ENCODE assay signal across 10 cellular contexts in the genomic region with DNA sequence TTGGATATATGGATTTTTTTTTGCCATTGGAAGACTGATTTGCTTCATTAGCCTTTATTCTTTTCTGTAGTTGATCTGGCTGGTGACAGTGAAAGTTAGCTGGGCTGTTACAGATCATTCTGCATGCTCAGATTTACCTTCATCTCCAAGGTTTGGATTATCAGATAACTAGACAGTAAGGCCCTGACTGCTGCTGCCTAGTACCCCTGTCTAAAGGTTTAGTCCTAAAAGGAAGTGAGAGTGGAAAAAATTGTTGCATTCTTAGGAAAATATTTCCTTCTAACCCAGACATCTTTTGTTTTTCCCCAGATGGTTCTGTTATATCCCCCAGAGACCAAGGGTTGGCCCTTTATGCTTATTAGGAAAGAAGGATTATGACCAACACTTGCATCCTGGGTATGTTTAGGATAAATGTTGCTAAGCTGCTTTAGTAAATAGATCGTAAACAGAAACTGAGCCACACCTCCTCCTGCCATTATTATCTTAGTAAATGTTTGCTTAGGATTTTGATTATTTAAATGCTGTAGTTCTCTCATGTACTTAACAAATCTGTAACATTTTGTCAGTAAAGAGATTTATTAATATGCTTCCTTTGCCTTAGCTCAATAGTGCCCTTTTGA. TPM values are rescaled to one million over a fixed set of nuclear protein-coding genes. Genes with fewer than 3 reads are reported as not detected.
DNase-seq lines count a peak whose midpoint lies in the region; ATAC-seq and TF ChIP-seq lines count a peak whose summit lies in the region.
"Had no signal": no experiment of that assay in that cellular context is flagged by ENCODE, and none has a peak within 500 bp of the region (broad histone marks: within the 10 kb centered on the region; RNA-seq: fewer than 3 reads in every experiment).

No MANE protein-coding gene starts in this region.

- peak; percentile 71 for DNase-seq in EH (ENCODE audit: low read depth)
- peak; percentile 89 for DNase-seq in NCI-H82 (lab: John Stamatoyannopoulos, UW)
- peak; percentile 91 for DNase-seq in fibroblast of pulmonary artery (ENCODE audit: low read depth)
- peak; percentile 53 for DNase-seq in renal cortical epithelial cell (ENCODE audit: low read depth)
- no peak for DNase-seq in central memory CD4-positive, alpha-beta T cell
- DNase-seq in stimulated activated CD4-positive, alpha-beta T cell treated with anti-CD3 and anti-CD28 coated beads, Interleukin-4, amount 100 ng/mL, for 24 hours, result no peak
- DNase-seq in activated T-cell treated with anti-CD3 and anti-CD28 coated beads for 4 hours, result no peak
- DNase-seq: midbrain had no signal

- H3K4me3 ChIP-seq in fibroblast of pulmonary artery (replicated peaks; ENCODE audit: low read depth, low read length), result no peak overlapping the region

- no peak for TF ChIP-seq CTCF in fibroblast of pulmonary artery (IDR thresholded peaks at IDR 0.05; ENCODE audit: low read length, missing control alignments)

- ATAC-seq in GM21619 (IDR thresholded peaks at IDR 0.05; ENCODE audit: unreplicated experiment), result no peak
- ATAC-seq: activated T-helper 17 cell treated with anti-CD3 and anti-CD28 coated beads, Interleukin-2, amount 50 U/mL, for 72 hours had no signal

RNA-seq across cellular contexts. Expression of a gene that starts 44.3 kb away (rescaled TPM):
- 32.3 and 47.2 TPM in 2 replicates for total RNA-seq in renal cortical epithelial cell

Comparison
In these comparisons a context has a peak if more than half of its experiments do, and no peak if none do; other contexts are left out.
1. DNase-seq: peak in EH (single experiment), NCI-H82 (single experiment), fibroblast of pulmonary artery (single experiment) and renal cortical epithelial cell (single experiment); none in central memory CD4-positive, alpha-beta T cell (single experiment), stimulated activated CD4-positive, alpha-beta T cell treated with anti-CD3 and anti-CD28 coated beads, Interleukin-4, amount 100 ng/mL, for 24 hours (single experiment) and activated T-cell treated with anti-CD3 and anti-CD28 coated beads for 4 hours (single experiment).